In the genomic region with DNA sequence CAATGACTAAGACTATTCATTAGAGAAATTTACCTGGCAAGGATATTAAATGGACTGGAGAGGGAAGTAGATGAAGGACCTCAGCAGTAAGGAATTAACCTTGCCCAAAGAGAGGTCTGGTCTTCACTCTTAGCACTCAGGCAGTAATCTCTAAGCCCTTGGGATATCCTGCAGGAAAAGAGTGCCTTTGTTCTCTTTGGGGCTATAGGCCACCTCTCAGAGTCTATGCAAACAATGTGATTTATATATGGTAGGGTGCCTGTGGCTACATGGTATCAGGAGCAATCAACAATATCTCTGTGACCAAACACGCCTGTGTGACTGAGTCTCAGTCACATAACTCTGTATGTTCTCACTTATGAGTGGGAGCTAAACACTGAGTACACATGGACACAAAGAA, we compare ENCODE assay signal across 18 cellular contexts.
DNase-seq lines count a peak whose midpoint lies in the region; FAIRE-seq and TF ChIP-seq lines count a peak whose summit lies in the region.
"Had no signal": no experiment of that assay in that cellular context is flagged by ENCODE, and none has a peak within 500 bp of the region (broad histone marks: within the 10 kb centered on the region; RNA-seq: fewer than 3 reads in every experiment).

No MANE protein-coding gene starts in this region.

- H2AFZ ChIP-seq in OCI-LY7 (ENCODE audit: low read length) = no peak overlapping the region
- H2AFZ ChIP-seq: GM23248 had no signal

- H2BK5ac ChIP-seq in mesendoderm (ENCODE audit: low read length) = no peak overlapping the region

- no peak overlapping the region for H3K18ac ChIP-seq in mesendoderm (ENCODE audit: low read length)

- H3K36me3 ChIP-seq in endodermal cell (ENCODE audit: control insufficient read depth, insufficient read depth, low read length) = no peaks in the 10 kb centered on the region
- no peaks in the 10 kb centered on the region for H3K36me3 ChIP-seq in mesendoderm (ENCODE audit: control insufficient read depth, insufficient read depth, low read length)
- no peaks in the 10 kb centered on the region for H3K36me3 ChIP-seq in OCI-LY7 (ENCODE audit: insufficient read depth, low read length)

- no peak overlapping the region for H3K4ac ChIP-seq in mesendoderm (ENCODE audit: low read depth, low read length)

- CTCF ChIA-PET in OCI-LY7 (lab: Charles Lee; ENCODE audit: unreplicated experiment) = no interaction called here

- no peak overlapping the region for H3K27ac Mint-ChIP-seq in endodermal cell
- H3K27ac Mint-ChIP-seq: CD4-positive, alpha-beta memory T cell; H9 had no signal

- H2AK5ac ChIP-seq in mesendoderm (ENCODE audit: low read length) = no peak overlapping the region

- H3K4me1 Mint-ChIP-seq in endodermal cell = peaks cover 36% of the 10 kb centered on the region

- no peaks in the 10 kb centered on the region for H3K9me3 Mint-ChIP-seq in endodermal cell
- H3K9me3 Mint-ChIP-seq: CD4-positive, alpha-beta memory T cell; H9 had no signal

- no peaks in the 10 kb centered on the region for H3K36me3 Mint-ChIP-seq in endodermal cell (ENCODE audit: low read depth)

- H3K9ac ChIP-seq in endodermal cell (ENCODE audit: extremely low read depth, low read length, poor library complexity, severe bottlenecking) (no peak overlapping the region), mesendoderm (ENCODE audit: low read length) (no peak overlapping the region)
- H3K9ac ChIP-seq: GM23248 had no signal

- H4K8ac ChIP-seq in mesendoderm (ENCODE audit: low read depth, low read length) = no peak overlapping the region

- no peaks in the 10 kb centered on the region for H3K79me2 ChIP-seq in mesendoderm (ENCODE audit: control insufficient read depth, insufficient read depth, low read length)
- H3K79me2 ChIP-seq in OCI-LY7 (ENCODE audit: insufficient read depth, low read depth, low read length) = no peaks in the 10 kb centered on the region

- H3K4me1 ChIP-seq in endodermal cell (ENCODE audit: control insufficient read depth, insufficient read depth, low read length) (peaks cover 9% of the 10 kb centered on the region), mesendoderm (ENCODE audit: control insufficient read depth, low read depth, low read length) (no peaks in the 10 kb centered on the region), OCI-LY7 (ENCODE audit: insufficient read depth, low read length, poor library complexity, severe bottlenecking) (no peaks in the 10 kb centered on the region)

- peak overlapping the region; percentile 17 for H3K4me3 ChIP-seq in endodermal cell (ENCODE audit: low read length)
- H3K4me3 ChIP-seq in mesendoderm (ENCODE audit: low read length) = no peak overlapping the region
- H3K4me3 ChIP-seq in OCI-LY7 (ENCODE audit: low read depth, low read length, poor library complexity, severe bottlenecking) = no peak overlapping the region
- H3K4me3 ChIP-seq: GM23248 had no signal

- POLR2A ChIA-PET in OCI-LY7 (lab: Charles Lee) = no interaction called here

- H3K9me3 ChIP-seq in endodermal cell (ENCODE audit: control insufficient read depth, low read length) = no peaks in the 10 kb centered on the region
- no peaks in the 10 kb centered on the region for H3K9me3 ChIP-seq in OCI-LY7 (ENCODE audit: low read length)

- no peak overlapping the region for H3K4me3 Mint-ChIP-seq in endodermal cell
- H3K4me3 Mint-ChIP-seq: CD4-positive, alpha-beta memory T cell; H9 had no signal

- H4K20me1 ChIP-seq in OCI-LY7 (ENCODE audit: insufficient read depth, low read length) = no peaks in the 10 kb centered on the region

- BruUV-seq in OCI-LY7 (replicated peaks; lab: Mats Ljungman, UMichigan) = no TSS peak

- H3K27me3 ChIP-seq in endodermal cell (ENCODE audit: control insufficient read depth, insufficient read depth, low read length, poor library complexity, severe bottlenecking) = no peaks in the 10 kb centered on the region
- H3K27me3 ChIP-seq in mesendoderm (ENCODE audit: insufficient read depth, low read length, poor library complexity) = no peaks in the 10 kb centered on the region

- H3K27me3 Mint-ChIP-seq in endodermal cell (ENCODE audit: insufficient read depth) = no peaks in the 10 kb centered on the region
- H3K27me3 Mint-ChIP-seq: CD4-positive, alpha-beta memory T cell had no signal

- H3K79me1 ChIP-seq in mesendoderm (ENCODE audit: low read length) = no peaks in the 10 kb centered on the region

- no peak overlapping the region for H2BK120ac ChIP-seq in mesendoderm (ENCODE audit: low read depth, low read length)

- no peak overlapping the region for H3K23ac ChIP-seq in mesendoderm (ENCODE audit: low read length)

- no peak for DNase-seq in HTR-8/SVneo (ENCODE audit: insufficient read length, low spot score)
- no peak for DNase-seq in endodermal cell
- DNase-seq in mesendoderm = peak; percentile 80
- no peak for DNase-seq in hippocampal formation (lab: John Stamatoyannopoulos, UW)
- DNase-seq in OCI-LY7 (ENCODE audit: low spot score) = no peak
- DNase-seq in RPMI8226 = no peak
- DNase-seq: C1 segment of cervical spinal cord; Calu3; CD4-positive, alpha-beta memory T cell; COR-L47; DMS53; DMS79 treated with DMSO at 0.1 percent for 48 hours; GF-D8; GM23248; H9 had no signal

- no peaks in the 10 kb centered on the region for H3K9me2 ChIP-seq in OCI-LY7 (ENCODE audit: insufficient read depth, low read length)

- WGBS in endodermal cell (ENCODE audit: insufficient coverage in 1 of 2, insufficient read length in 1 of 2), 2 experiments = 72% methylated on average over 1 of the region's 1 CpG; no CpG with 5 or more reads in 1 of the 2 experiments
- no CpG with 5 or more reads among the region's 1 CpG for WGBS in mesendoderm (ENCODE audit: extremely low coverage, insufficient coverage, low lambda C conversion rate)

- TF ChIP-seq CTCF in endodermal cell (conservative IDR thresholded peaks at IDR 0.05) = no peak
- no peak for TF ChIP-seq CTCF in OCI-LY7 (conservative IDR thresholded peaks at IDR 0.05; ENCODE audit: low read length)

- H3K27ac ChIP-seq in endodermal cell (ENCODE audit: low read depth, low read length) (no peak overlapping the region), mesendoderm (ENCODE audit: low read depth, low read length) (no peak overlapping the region), OCI-LY7 (ENCODE audit: low read depth, low read length, poor library complexity, severe bottlenecking) (no peak overlapping the region)
- H3K27ac ChIP-seq: GM23248 had no signal

- no peak overlapping the region for H3K4me2 ChIP-seq in mesendoderm (ENCODE audit: low read length)
- no peak overlapping the region for H3K4me2 ChIP-seq in OCI-LY7 (ENCODE audit: low read length)

- H2BK15ac ChIP-seq in mesendoderm (replicated peaks; ENCODE audit: low read depth) = no peak overlapping the region

- no peak overlapping the region for H4K5ac ChIP-seq in mesendoderm (ENCODE audit: low read length)

- H3K56ac ChIP-seq in mesendoderm (ENCODE audit: low read length) = no peak overlapping the region

- peak; percentile 66 for FAIRE-seq in HTR-8/SVneo (lab: Jason Lieb, UNC)
- FAIRE-seq: GM12891, GM18507, H1 had no signal

- intact Hi-C loops in OCI-LY7 (cut with micrococcal nuclease; ENCODE audit: unreplicated experiment) = no loop called here
